Comparison of ENCODE assay signal across 9 cellular contexts in genomic region chr3:4722103-4722502, GRCh38.
DNase-seq lines count a peak whose midpoint lies in the region; ATAC-seq and TF ChIP-seq lines count a peak whose summit lies in the region.
"Had no signal": no experiment of that assay in that cellular context is flagged by ENCODE, and none has a peak within 500 bp of the region (broad histone marks: within the 10 kb centered on the region; RNA-seq: fewer than 3 reads in every experiment).

No MANE protein-coding gene starts in this region.

- no peaks in the 10 kb centered on the region for H3K9me3 ChIP-seq in SJCRH30 (replicated peaks)
- H3K9me3 ChIP-seq: HAP-1 had no signal

- peaks cover 30% of the 10 kb centered on the region for H3K4me1 ChIP-seq in SJCRH30
- H3K4me1 ChIP-seq: HAP-1 had no signal

- ATAC-seq in GM19328 (IDR thresholded peaks at IDR 0.05; ENCODE audit: unreplicated experiment) (no peak), HG03565 (IDR thresholded peaks at IDR 0.05; ENCODE audit: unreplicated experiment) (no peak)

- TF ChIP-seq CTCF in GM12872 (IDR thresholded peaks at IDR 0.05; ENCODE audit: insufficient read depth, low read depth, low read length), result peak; percentile 51; the same call in 2 of the 3 replicates

- peak; percentile 61 for DNase-seq in 8988T
- peak; percentile 46 for DNase-seq in HK-2 (ENCODE audit: unreplicated experiment)
- peak; percentile 19 to 58 for DNase-seq in SJCRH30
- peak; percentile 52 to 85 for DNase-seq in dermis microvascular lymphatic vessel endothelial cell (ENCODE audit: low read depth in 2 of 2)
- peak; percentile 57 for DNase-seq in middle frontal gyrus (ENCODE audit: extremely low spot score, low spot score)

- peak overlapping the region; percentile 38 for H3K27ac ChIP-seq in SJCRH30

- H3K4me3 ChIP-seq in SJCRH30, result no peak overlapping the region
- H3K4me3 ChIP-seq: HAP-1 had no signal

- no peaks in the 10 kb centered on the region for H3K27me3 ChIP-seq in SJCRH30

- H3K36me3 ChIP-seq in SJCRH30, result no peaks in the 10 kb centered on the region
- H3K36me3 ChIP-seq: HAP-1 had no signal
